Comparison of ENCODE assay signal across 15 cellular contexts in the genomic region with DNA sequence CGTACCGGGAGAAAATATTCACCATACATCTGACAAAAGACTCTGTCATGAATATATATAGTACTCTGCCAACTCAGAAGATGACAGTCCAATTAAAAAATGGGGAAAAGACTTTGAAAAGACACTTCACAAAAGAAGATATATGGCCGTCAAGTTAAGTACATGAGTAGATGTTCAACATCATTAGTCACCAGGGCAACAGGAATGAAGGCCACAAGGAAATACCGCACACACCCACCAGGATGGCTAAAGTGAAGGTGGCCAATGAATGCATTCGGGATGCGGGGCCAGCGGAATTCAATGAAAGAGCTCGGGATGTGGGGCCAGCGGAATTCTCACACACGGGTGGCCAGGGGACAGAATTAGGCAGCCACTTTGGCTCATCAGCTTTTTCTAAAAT. TPM values are rescaled to one million over a fixed set of nuclear protein-coding genes. Genes with fewer than 3 reads are reported as not detected.
DNase-seq lines count a peak whose midpoint lies in the region; ATAC-seq lines count a peak whose summit lies in the region.
"Had no signal": no experiment of that assay in that cellular context is flagged by ENCODE, and none has a peak within 500 bp of the region (broad histone marks: within the 10 kb centered on the region; RNA-seq: fewer than 3 reads in every experiment).

No MANE protein-coding gene starts in this region.

- H3K4me1 ChIP-seq in mesenchymal stem cell (ENCODE audit: control insufficient read depth, insufficient read depth, low read depth, low read length): peaks cover 2% of the 10 kb centered on the region

- H4K8ac ChIP-seq in mesenchymal stem cell (ENCODE audit: low read length): no peak overlapping the region

- H2BK12ac ChIP-seq in mesenchymal stem cell (ENCODE audit: low read length in 2 of 2): no peak overlapping the region

- no peak overlapping the region for H2BK15ac ChIP-seq in mesenchymal stem cell (ENCODE audit: low read depth, poor library complexity, severe bottlenecking)

- no peak overlapping the region for H3K27ac ChIP-seq in mesenchymal stem cell (ENCODE audit: low read length, poor library complexity, severe bottlenecking)
- H3K27ac ChIP-seq: ovary, skin epidermis had no signal

- H4K91ac ChIP-seq in mesenchymal stem cell (ENCODE audit: low read length): no peak overlapping the region

- no peak overlapping the region for H3K9ac ChIP-seq in mesenchymal stem cell (ENCODE audit: low read length)

- H3K9me3 ChIP-seq in mesenchymal stem cell (ENCODE audit: control insufficient read depth, low read length): peaks cover 8% of the 10 kb centered on the region
- H3K9me3 ChIP-seq: ovary had no signal

- H2AFZ ChIP-seq in mesenchymal stem cell (ENCODE audit: low read depth, low read length): no peak overlapping the region

- DNase-seq in EH (ENCODE audit: low read depth): peak; percentile 45
- DNase-seq in NCI-H1436 treated with DMSO at 0.1 percent for 48 hours (lab: John Stamatoyannopoulos, UW): peak; percentile 20
- DNase-seq in amniotic epithelial cell (ENCODE audit: low read depth): peak; percentile 15
- DNase-seq in mesenchymal stem cell: peak; percentile 51
- no peak for DNase-seq in stimulated activated CD4-positive, alpha-beta T cell treated with anti-CD3 and anti-CD28 coated beads, Interleukin-4, amount 100 ng/mL, for 24 hours
- DNase-seq in activated CD4-positive, alpha-beta T cell treated with anti-CD3 and anti-CD28 coated beads, Interleukin-2, amount 50 U/mL, for 1 hour: no peak
- DNase-seq: activated CD4-positive, alpha-beta T cell treated with anti-CD3 and anti-CD28 coated beads for 4 hours; mucosa of descending colon; NCI-H1694 treated with DMSO at 0.1 percent for 48 hours; ovary; SHP77; stimulated activated naive B cell treated with anti-CD40 and anti-IgM and Interleukin-4, amounts not matched to agents 10 μg/mL and 1 μg/mL and 100 μg/mL, for 72 hours had no signal

- H3K27me3 ChIP-seq in mesenchymal stem cell (ENCODE audit: control insufficient read depth in 1 of 2, insufficient read depth in 1 of 2, low read length in 2 of 2): no peaks in the 10 kb centered on the region
- H3K27me3 ChIP-seq: ovary had no signal

- H2BK5ac ChIP-seq in mesenchymal stem cell (ENCODE audit: low read depth, low read length, poor library complexity, severe bottlenecking): no peak overlapping the region

- H3K4me3 ChIP-seq in mesenchymal stem cell (ENCODE audit: insufficient read depth in 1 of 2, low read depth in 1 of 2, low read length in 2 of 2): no peak overlapping the region
- H3K4me3 ChIP-seq: mucosa of descending colon, ovary, skin epidermis had no signal

- no peak overlapping the region for H2AK5ac ChIP-seq in mesenchymal stem cell (ENCODE audit: low read length, severe bottlenecking)

- no peak overlapping the region for H3K4ac ChIP-seq in mesenchymal stem cell (ENCODE audit: low read depth in 1 of 2, low read length in 2 of 2)

- H3K79me1 ChIP-seq in mesenchymal stem cell (replicated peaks; ENCODE audit: low read length, poor library complexity, severe bottlenecking): peaks cover 24% of the 10 kb centered on the region

- no peak overlapping the region for H3K23ac ChIP-seq in mesenchymal stem cell (ENCODE audit: low read length in 2 of 2)

- H2BK120ac ChIP-seq in mesenchymal stem cell (ENCODE audit: low read depth, low read length): no peak overlapping the region

- H3K4me2 ChIP-seq in mesenchymal stem cell (ENCODE audit: low read length, poor library complexity, severe bottlenecking): no peak overlapping the region

- 78% methylated on average over 8 of the region's 10 CpGs for WGBS in mesenchymal stem cell

- H3K14ac ChIP-seq in mesenchymal stem cell (ENCODE audit: low read length in 2 of 2): no peak overlapping the region

- H3K36me3 ChIP-seq in mesenchymal stem cell (ENCODE audit: control insufficient read depth in 1 of 2, insufficient read depth in 2 of 2, low read depth in 1 of 2, low read length in 2 of 2): peaks cover 8 to 10% of the 10 kb centered on the region in 2 experiments
- H3K36me3 ChIP-seq: ovary had no signal

- H3K18ac ChIP-seq in mesenchymal stem cell (ENCODE audit: low read depth in 1 of 2, low read length in 2 of 2): no peak overlapping the region

- ATAC-seq in HG02938 (IDR thresholded peaks at IDR 0.05; ENCODE audit: unreplicated experiment) (no peak), GM18867 (IDR thresholded peaks at IDR 0.05; ENCODE audit: unreplicated experiment) (no peak)
- ATAC-seq: mucosa of descending colon; stimulated activated naive B cell treated with anti-CD40 and anti-IgM and Interleukin-4, amounts not matched to agents 10 μg/mL and 1 μg/mL and 100 μg/mL, for 72 hours had no signal

RNA-seq across cellular contexts. Expression of gene MAD1L1, which starts 42.2 kb away (rescaled TPM):
- 12.7 TPM for polyA plus RNA-seq in mesenchymal stem cell (2013, experiment 1 of 2)
- polyA plus RNA-seq in mesenchymal stem cell (2013, experiment 2 of 2): 12.2 TPM

RNA-seq across cellular contexts. Expression of gene MRM2, which starts 51.5 kb away (rescaled TPM):
- polyA plus RNA-seq in mesenchymal stem cell (2013, experiment 1 of 2): 15.6 TPM
- 14.8 TPM for polyA plus RNA-seq in mesenchymal stem cell (2013, experiment 2 of 2)

RNA-seq across cellular contexts. Expression of gene NUDT1, which starts 51.5 kb away (rescaled TPM):
- 13.8 TPM for polyA plus RNA-seq in mesenchymal stem cell (2013, experiment 1 of 2)
- polyA plus RNA-seq in mesenchymal stem cell (2013, experiment 2 of 2): 13.5 TPM

Comparison
In these comparisons a context has a peak if more than half of its experiments do, and no peak if none do; other contexts are left out.
1. DNase-seq: peak in EH (single experiment), NCI-H1436 treated with DMSO at 0.1 percent for 48 hours (single experiment), amniotic epithelial cell (single experiment) and mesenchymal stem cell (single experiment); none in stimulated activated CD4-positive, alpha-beta T cell treated with anti-CD3 and anti-CD28 coated beads, Interleukin-4, amount 100 ng/mL, for 24 hours (single experiment) and activated CD4-positive, alpha-beta T cell treated with anti-CD3 and anti-CD28 coated beads, Interleukin-2, amount 50 U/mL, for 1 hour (single experiment).